Comparison of ENCODE assay signal across 9 cellular contexts in genomic region chrX:13110427-13111324, GRCh38.
A peak's percentile ranks its signal among the peaks of the same experiment; 100 is the strongest.
DNase-seq lines count a peak whose midpoint lies in the region; ATAC-seq and TF ChIP-seq lines count a peak whose summit lies in the region.
"Had no signal": no experiment of that assay in that cellular context is flagged by ENCODE, and none has a peak within 500 bp of the region (broad histone marks: within the 10 kb centered on the region; RNA-seq: fewer than 3 reads in every experiment).

No MANE protein-coding gene starts in this region.

- intact Hi-C loops in breast epithelium (cut with DNase I; ENCODE audit: low total_unique reads), result no loop called here

- ATAC-seq in GM18511 (IDR thresholded peaks at IDR 0.05; ENCODE audit: unreplicated experiment), result no peak
- ATAC-seq in HG03457 (IDR thresholded peaks at IDR 0.05; ENCODE audit: unreplicated experiment), result no peak
- no peak for ATAC-seq in HG02798 (IDR thresholded peaks at IDR 0.05; ENCODE audit: poor library complexity, unreplicated experiment)

- DNase-seq in AG08395 (ENCODE audit: low spot score) (peak; percentile 67), LoVo (ENCODE audit: low spot score) (peak; percentile 78), breast epithelium (ENCODE audit: low spot score in 2 of 2) (no peak), mesothelial cell of epicardium (ENCODE audit: low spot score in 2 of 2, unreplicated experiment in 2 of 2) (no peak), NCI-H774 (lab: John Stamatoyannopoulos, UW) (no peak)

- H3K27ac ChIP-seq in breast epithelium, result peak overlapping the region; percentile 54 to 73

- no peaks in the 10 kb centered on the region for H3K27me3 Mint-ChIP-seq in mesothelial cell of epicardium (ENCODE audit: low read depth)
- H3K27me3 Mint-ChIP-seq: central memory CD8-positive, alpha-beta T cell had no signal

- no peak overlapping the region for H3K4me3 ChIP-seq in breast epithelium

- H3K4me1 Mint-ChIP-seq in mesothelial cell of epicardium, result peaks cover 23% of the 10 kb centered on the region
- H3K4me1 Mint-ChIP-seq: central memory CD8-positive, alpha-beta T cell had no signal

- peak overlapping the region; percentile 82 for H3K27ac Mint-ChIP-seq in mesothelial cell of epicardium

- no peak for TF ChIP-seq POLR2A in breast epithelium (IDR thresholded peaks at IDR 0.05)

- H3K9me3 Mint-ChIP-seq in mesothelial cell of epicardium, result peaks cover 35% of the 10 kb centered on the region
- H3K9me3 Mint-ChIP-seq: central memory CD8-positive, alpha-beta T cell had no signal

- no peaks in the 10 kb centered on the region for H3K36me3 ChIP-seq in breast epithelium

- no peaks in the 10 kb centered on the region for H3K4me1 ChIP-seq in breast epithelium

- TF ChIP-seq CTCF in breast epithelium (IDR thresholded peaks at IDR 0.05) (no peak), mesothelial cell of epicardium (IDR thresholded peaks at IDR 0.05; ENCODE audit: unreplicated experiment) (no peak)

- no peaks in the 10 kb centered on the region for H3K9me3 ChIP-seq in breast epithelium

- H3K27me3 ChIP-seq in breast epithelium, result no peaks in the 10 kb centered on the region

- H3K36me3 Mint-ChIP-seq in mesothelial cell of epicardium, result peaks cover 5% of the 10 kb centered on the region

- H3K4me3 Mint-ChIP-seq in mesothelial cell of epicardium, result no peak overlapping the region
- H3K4me3 Mint-ChIP-seq: central memory CD8-positive, alpha-beta T cell had no signal

Comparison
In these comparisons a context has a peak if more than half of its experiments do, and no peak if none do; other contexts are left out.
1. DNase-seq: peak in AG08395 (single experiment) and LoVo (single experiment); none in breast epithelium (0 of 2), mesothelial cell of epicardium (0 of 2) and NCI-H774 (single experiment).